ENCODE assay signal across 1 cellular context in genomic region chr19:12833418-12833746, GRCh38.
TF ChIP-seq lines count a peak whose summit lies in the region.

No MANE protein-coding gene starts in this region.

TF ChIP-seq in HepG2, 621 proteins besides CTCF, POLR2A, EP300 and RAD21:
- no peak for TF ChIP-seq CEBPG (CRISPR knock-in tag; IDR thresholded peaks at IDR 0.05)
- TF ChIP-seq MEIS1 (CRISPR knock-in tag; IDR thresholded peaks at IDR 0.05; ENCODE audit: borderline replicate concordance): no peak
- no peak for TF ChIP-seq RFX5 (IDR thresholded peaks at IDR 0.05; ENCODE audit: low read depth, low read length)
- no peak for TF ChIP-seq ZNF446 (CRISPR knock-in tag; IDR thresholded peaks at IDR 0.05)
- TF ChIP-seq ZNF557 (CRISPR knock-in tag; IDR thresholded peaks at IDR 0.05): no peak
- no peak for TF ChIP-seq HNRNPH1 (optimal IDR thresholded peaks at IDR 0.05; ENCODE audit: low read depth, low read length)
- TF ChIP-seq FIP1L1 (IDR thresholded peaks at IDR 0.05; ENCODE audit: borderline replicate concordance, insufficient read depth, low read depth, low read length): no peak
- TF ChIP-seq SNAPC4 (CRISPR knock-in tag; IDR thresholded peaks at IDR 0.05): no peak
- TF ChIP-seq KAT7 (CRISPR knock-in tag; IDR thresholded peaks at IDR 0.05; ENCODE audit: borderline replicate concordance): no peak
- TF ChIP-seq FLYWCH1 (CRISPR knock-in tag; IDR thresholded peaks at IDR 0.05): no peak
- TF ChIP-seq GLI4 (CRISPR knock-in tag; IDR thresholded peaks at IDR 0.05; ENCODE audit: borderline replicate concordance): no peak
- TF ChIP-seq FOXJ3 (CRISPR knock-in tag; IDR thresholded peaks at IDR 0.05; ENCODE audit: borderline replicate concordance): no peak
- no peak for TF ChIP-seq ZNF451 (CRISPR knock-in tag; IDR thresholded peaks at IDR 0.05)
- TF ChIP-seq KAT8 (CRISPR knock-in tag; IDR thresholded peaks at IDR 0.05): no peak
